24 cellular contexts compared by ENCODE assay signal in the genomic region with DNA sequence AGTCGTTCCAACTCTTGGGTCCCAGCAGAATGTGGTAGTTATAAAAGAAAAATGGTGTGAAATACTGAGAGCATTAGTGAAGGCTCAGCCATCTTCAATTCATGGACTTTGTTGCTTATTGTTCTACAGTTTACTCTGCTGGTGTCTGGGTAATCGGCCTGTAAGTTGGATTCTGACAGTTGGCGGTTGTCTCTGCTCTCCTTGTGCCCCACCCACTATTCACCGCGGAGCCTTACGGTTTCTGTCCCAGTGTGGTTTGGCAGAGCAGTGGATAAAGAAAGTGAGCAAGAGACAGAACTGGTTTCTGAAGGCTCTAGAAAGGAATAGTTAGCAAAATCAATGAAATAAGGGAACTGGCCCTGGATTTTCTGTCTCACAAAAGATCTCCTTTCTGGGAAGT. TPM values are rescaled to one million over a fixed set of nuclear protein-coding genes. Genes with fewer than 3 reads are reported as not detected.
"Had no signal": no experiment of that assay in that cellular context is flagged by ENCODE, and none has a peak within 500 bp of the region (broad histone marks: within the 10 kb centered on the region; RNA-seq: fewer than 3 reads in every experiment).

No MANE protein-coding gene starts in this region.

- H3K36me3 ChIP-seq: suprapubic skin, vagina had no signal

- H3K36me3 Mint-ChIP-seq: mesothelial cell of epicardium had no signal

- ATAC-seq: left lung; naive thymus-derived CD4-positive, alpha-beta T cell; psoas muscle; right cardiac atrium; stimulated activated naive B cell treated with anti-CD40 and anti-IgM and Interleukin-4, amounts not matched to agents 10 μg/mL and 1 μg/mL and 100 μg/mL, for 72 hours had no signal

- H3K27ac Mint-ChIP-seq: mesothelial cell of epicardium; nephron progenitor cell; stimulated activated naive B cell treated with anti-CD40 and anti-IgM and Interleukin-4, amounts not matched to agents 10 μg/mL and 1 μg/mL and 100 μg/mL, for 72 hours; stimulated activated naive CD8-positive, alpha-beta T cell treated with anti-CD3 and anti-CD28 coated beads, Interleukin-15, Interleukin-2, amounts not matched to agents 100 ng/mL and 50 ng/mL, for 24 hours had no signal

- H3K4me3 Mint-ChIP-seq: mesothelial cell of epicardium; naive thymus-derived CD4-positive, alpha-beta T cell; nephron progenitor cell; stimulated activated naive B cell treated with anti-CD40 and anti-IgM and Interleukin-4, amounts not matched to agents 10 μg/mL and 1 μg/mL and 100 μg/mL, for 72 hours; stimulated activated naive CD8-positive, alpha-beta T cell treated with anti-CD3 and anti-CD28 coated beads, Interleukin-15, Interleukin-2, amounts not matched to agents 100 ng/mL and 50 ng/mL, for 24 hours had no signal

- H3K27me3 Mint-ChIP-seq: naive thymus-derived CD4-positive, alpha-beta T cell; stimulated activated naive CD8-positive, alpha-beta T cell treated with anti-CD3 and anti-CD28 coated beads, Interleukin-15, Interleukin-2, amounts not matched to agents 100 ng/mL and 50 ng/mL, for 24 hours had no signal

- DNase-seq: dermis blood vessel endothelial cell; effector memory CD4-positive, alpha-beta T cell; erythroblast; left lung; mesenchymal stem cell; naive thymus-derived CD4-positive, alpha-beta T cell; nephron progenitor cell; nucleus accumbens; psoas muscle; right cardiac atrium; stimulated activated CD4-positive, alpha-beta T cell treated with anti-CD3 and anti-CD28 coated beads, Interleukin-15, amount 100 ng/mL, for 24 hours; stimulated activated CD4-positive, alpha-beta T cell treated with anti-CD3 and anti-CD28 coated beads, Interleukin-2, amount 100 ng/mL, for 48 hours; stimulated activated naive B cell treated with anti-CD40 and anti-IgM and Interleukin-4, amounts not matched to agents 10 μg/mL and 1 μg/mL and 100 μg/mL, for 72 hours; trophoblast cell had no signal

- H3K27ac ChIP-seq: coronary artery, left lung, psoas muscle, skin epidermis, suprapubic skin, vagina had no signal

- FAIRE-seq: endothelial cell of umbilical vein, frontal cortex, keratinocyte had no signal

- H3K9me3 ChIP-seq: left lung, psoas muscle, suprapubic skin, vagina had no signal

- H3K27me3 ChIP-seq: left lung, suprapubic skin, vagina had no signal

- H3K4me3 ChIP-seq: coronary artery, left lung, psoas muscle, skin epidermis, suprapubic skin, vagina had no signal

- H3K9me3 Mint-ChIP-seq: stimulated activated naive B cell treated with anti-CD40 and anti-IgM and Interleukin-4, amounts not matched to agents 10 μg/mL and 1 μg/mL and 100 μg/mL, for 72 hours; stimulated activated naive CD8-positive, alpha-beta T cell treated with anti-CD3 and anti-CD28 coated beads, Interleukin-15, Interleukin-2, amounts not matched to agents 100 ng/mL and 50 ng/mL, for 24 hours had no signal

- H3K4me1 ChIP-seq: left lung, psoas muscle, suprapubic skin, vagina had no signal

- H3K4me1 Mint-ChIP-seq: mesothelial cell of epicardium had no signal

RNA-seq across cellular contexts. Expression of gene LONRF3, which starts 9.1 kb away (rescaled TPM):
- total RNA-seq: osteocyte had no signal
- polyA plus RNA-seq: keratinocyte had no signal
